8 cellular contexts compared by ENCODE assay signal in the genomic region with DNA sequence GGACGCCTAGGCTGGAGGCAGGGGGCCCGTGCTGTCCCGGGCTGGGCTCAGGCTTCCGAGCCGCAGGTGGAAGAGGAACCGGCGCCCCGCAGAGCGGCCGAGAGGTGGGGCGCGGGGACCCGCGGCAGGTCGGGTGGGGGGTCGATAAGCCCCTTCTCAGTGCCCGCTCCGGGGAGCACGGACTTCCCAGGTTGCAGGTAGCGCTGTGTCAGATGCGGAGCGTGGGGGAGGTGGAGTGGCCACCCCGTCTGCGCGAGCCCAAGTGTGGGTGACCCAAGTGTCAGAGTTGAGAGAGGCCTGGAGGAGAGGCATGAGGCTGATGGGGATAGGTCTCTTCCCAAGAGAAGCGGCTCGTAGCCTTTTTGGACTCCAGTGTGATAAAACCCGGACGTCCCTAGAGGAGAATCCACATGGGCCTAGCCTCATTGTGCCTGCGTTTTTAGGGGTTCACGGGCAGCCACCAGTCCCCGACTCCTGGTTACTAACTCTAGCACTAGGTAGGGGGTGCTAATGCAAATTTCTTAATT. TPM values are rescaled to one million over a fixed set of nuclear protein-coding genes. Genes with fewer than 3 reads are reported as not detected.
DNase-seq lines count a peak whose midpoint lies in the region; ATAC-seq and TF ChIP-seq lines count a peak whose summit lies in the region.

No MANE protein-coding gene starts in this region.

- ATAC-seq in GM18498 (IDR thresholded peaks at IDR 0.05; ENCODE audit: unreplicated experiment) (peak; percentile 19), HG02642 (IDR thresholded peaks at IDR 0.05; ENCODE audit: poor library complexity, unreplicated experiment) (peak; percentile 10), lung (ENCODE audit: insufficient read depth, low FRiP score) (no peak)

- peak in 1 of 3 donors; percentile 69 for DNase-seq in Peyer's patch
- DNase-seq in cerebellar cortex (ENCODE audit: low spot score), result peak; percentile 16
- peak; percentile 39 for DNase-seq in lung (ENCODE audit: low spot score)
- peak; percentile 33 for DNase-seq in testis
- no peak for DNase-seq in inferior parietal cortex (ENCODE audit: extremely low spot score)
- DNase-seq in NCI-H774 (lab: John Stamatoyannopoulos, UW), result no peak

- H3K4me1 ChIP-seq in Peyer's patch (peaks cover 0 to 45% (median 6%) of the 10 kb centered on the region in 4 donors), lung (ENCODE audit: control insufficient read depth in 2 of 2, insufficient read depth in 2 of 2, low read length in 2 of 2) (peaks cover 14% of the 10 kb centered on the region in 2 donors), testis (peaks cover 19% of the 10 kb centered on the region)

- TF ChIP-seq POLR2A in Peyer's patch (IDR thresholded peaks at IDR 0.05) (no peak), testis (IDR thresholded peaks at IDR 0.05) (no peak)

- H3K9me3 ChIP-seq in Peyer's patch, result no peaks in the 10 kb centered on the region
- H3K9me3 ChIP-seq in lung (ENCODE audit: control insufficient read depth in 2 of 2, insufficient read depth in 1 of 2, low read length in 1 of 2), result peaks cover 0 to 1% of the 10 kb centered on the region in 2 donors
- H3K9me3 ChIP-seq in testis, result no peaks in the 10 kb centered on the region

- WGBS in lung, 2 donors, result 6 to 7% methylated on average over 32 of the region's 32 CpGs
- 3 to 7% methylated on average over 7 to 32 of the region's 32 CpGs for WGBS in testis, 2 donors

- H3K27ac ChIP-seq in Peyer's patch (peak overlapping the region; percentile 42 to 92 (median 78)), lung (ENCODE audit: low read depth in 1 of 2, low read length in 1 of 2) (peak overlapping the region; percentile 68 to 76), testis (peak overlapping the region; percentile 65 to 91)

- H3K27me3 ChIP-seq in Peyer's patch (no peaks in the 10 kb centered on the region), lung (ENCODE audit: control insufficient read depth, insufficient read depth) (no peaks in the 10 kb centered on the region), testis (no peaks in the 10 kb centered on the region)

- H3K36me3 ChIP-seq in Peyer's patch, result no peaks in the 10 kb centered on the region
- peaks cover 0 to 3% of the 10 kb centered on the region in 2 donors for H3K36me3 ChIP-seq in lung (ENCODE audit: control insufficient read depth in 2 of 2, insufficient read depth in 2 of 2, low read length in 2 of 2)
- H3K36me3 ChIP-seq in testis (ENCODE audit: low read depth, missing control alignments), result no peaks in the 10 kb centered on the region

- peak overlapping the region; percentile 41 to 82 (median 65) for H3K4me3 ChIP-seq in Peyer's patch
- peak overlapping the region; percentile 52 for H3K4me3 ChIP-seq in lung
- peak overlapping the region; percentile 93 to 96 for H3K4me3 ChIP-seq in testis

- intact Hi-C loops in testis (cut with DNase I; ENCODE audit: low total_unique reads), result no loop called here

- TF ChIP-seq CTCF in Peyer's patch (IDR thresholded peaks at IDR 0.05) (no peak), lung (IDR thresholded peaks at IDR 0.05; ENCODE audit: control extremely low read depth, extremely low read depth) (no peak), testis (IDR thresholded peaks at IDR 0.05) (no peak)

RNA-seq across cellular contexts. Expression of a gene that starts 0.6 kb away (rescaled TPM):
- total RNA-seq in Peyer's patch, result 10 to 100 TPM; 19.8 to 46.3 (median 29.3) TPM
- 10 to 100 TPM in 1 of 2 donors, 1 to 10 TPM in 1; 8.4 to 15.3 TPM for total RNA-seq in lung
- 1 to 10 TPM; 5.4 to 7.5 TPM for polyA plus RNA-seq in lung
- total RNA-seq in testis, result 10 to 100 TPM; 10.2 to 10.9 TPM
- polyA plus RNA-seq in testis (ENCODE audit: insufficient read depth, low read depth, low replicate concordance), result 11.8 TPM

Comparison
In these comparisons a context has a peak if more than half of its experiments do, and no peak if none do; other contexts are left out.
1. DNase-seq: peak in cerebellar cortex (single experiment), lung (single experiment) and testis (single experiment); none in inferior parietal cortex (single experiment) and NCI-H774 (single experiment).
2. Peak in every context shown above with its lines, with median percentiles within 50 percentile points of each other: H3K27ac ChIP-seq and H3K4me3 ChIP-seq.